22 cellular contexts compared by ENCODE assay signal in genomic region chr1:8185400-8185799, GRCh38.
"Had no signal": no experiment of that assay in that cellular context is flagged by ENCODE, and none has a peak within 500 bp of the region (broad histone marks: within the 10 kb centered on the region; RNA-seq: fewer than 3 reads in every experiment).

No MANE protein-coding gene starts in this region.

- H3K4me3 Mint-ChIP-seq: effector memory CD8-positive, alpha-beta T cell; naive thymus-derived CD4-positive, alpha-beta T cell; nephron; stimulated activated effector memory CD8-positive, alpha-beta T cell treated with anti-CD3 and anti-CD28 coated beads, Interleukin-12 subunit alpha, Interleukin-12 subunit beta, amount 100 ng/mL, for 72 hours; type B pancreatic cell had no signal

- H3K27ac ChIP-seq: pancreas, right lobe of liver had no signal

- H3K27ac Mint-ChIP-seq: effector memory CD8-positive, alpha-beta T cell; naive thymus-derived CD4-positive, alpha-beta T cell; nephron; stimulated activated effector memory CD8-positive, alpha-beta T cell treated with anti-CD3 and anti-CD28 coated beads, Interleukin-12 subunit alpha, Interleukin-12 subunit beta, amount 100 ng/mL, for 72 hours had no signal

- H3K27me3 Mint-ChIP-seq: effector memory CD8-positive, alpha-beta T cell; naive thymus-derived CD4-positive, alpha-beta T cell; type B pancreatic cell had no signal

- H3K4me1 Mint-ChIP-seq: nephron had no signal

- H3K4me3 ChIP-seq: gastrocnemius medialis, pancreas, right lobe of liver, stomach, thyroid gland had no signal

- H3K9me3 ChIP-seq: gastrocnemius medialis, pancreas, right lobe of liver, stomach, thyroid gland had no signal

- H3K36me3 ChIP-seq: gastrocnemius medialis, pancreas, right lobe of liver, stomach, thyroid gland had no signal

- FAIRE-seq: endometrium, keratinocyte, pancreas, small intestine had no signal

- DNase-seq: cortex of kidney; effector memory CD8-positive, alpha-beta T cell; gastrocnemius medialis; head of caudate nucleus; mesendoderm; midbrain; naive thymus-derived CD4-positive, alpha-beta T cell; nucleus accumbens; small intestine; stimulated activated CD4-positive, alpha-beta T cell treated with anti-CD3 and anti-CD28 coated beads, Interleukin-15, amount 100 ng/mL, for 24 hours; stimulated activated CD4-positive, alpha-beta T cell treated with anti-CD3 and anti-CD28 coated beads, Interleukin-4, amount 100 ng/mL, for 24 hours; stimulated activated naive CD4-positive, alpha-beta T cell treated with Interleukin-2 at 50 U/mL for 16 hours; stomach; thyroid gland had no signal

- H3K36me3 Mint-ChIP-seq: naive thymus-derived CD4-positive, alpha-beta T cell; stimulated activated effector memory CD8-positive, alpha-beta T cell treated with anti-CD3 and anti-CD28 coated beads, Interleukin-12 subunit alpha, Interleukin-12 subunit beta, amount 100 ng/mL, for 72 hours; type B pancreatic cell had no signal

- ATAC-seq: effector memory CD8-positive, alpha-beta T cell; gastrocnemius medialis; left lobe of liver; naive thymus-derived CD4-positive, alpha-beta T cell; pancreas; right lobe of liver; stimulated activated effector memory CD8-positive, alpha-beta T cell treated with anti-CD3 and anti-CD28 coated beads, Interleukin-12 subunit alpha, Interleukin-12 subunit beta, amount 100 ng/mL, for 72 hours had no signal

- H3K9me3 Mint-ChIP-seq: effector memory CD8-positive, alpha-beta T cell; nephron; stimulated activated effector memory CD8-positive, alpha-beta T cell treated with anti-CD3 and anti-CD28 coated beads, Interleukin-12 subunit alpha, Interleukin-12 subunit beta, amount 100 ng/mL, for 72 hours; type B pancreatic cell had no signal

- H3K27me3 ChIP-seq: gastrocnemius medialis, pancreas, right lobe of liver, stomach, thyroid gland had no signal
